ENCODE assay signal across 26 cellular contexts in the genomic region with DNA sequence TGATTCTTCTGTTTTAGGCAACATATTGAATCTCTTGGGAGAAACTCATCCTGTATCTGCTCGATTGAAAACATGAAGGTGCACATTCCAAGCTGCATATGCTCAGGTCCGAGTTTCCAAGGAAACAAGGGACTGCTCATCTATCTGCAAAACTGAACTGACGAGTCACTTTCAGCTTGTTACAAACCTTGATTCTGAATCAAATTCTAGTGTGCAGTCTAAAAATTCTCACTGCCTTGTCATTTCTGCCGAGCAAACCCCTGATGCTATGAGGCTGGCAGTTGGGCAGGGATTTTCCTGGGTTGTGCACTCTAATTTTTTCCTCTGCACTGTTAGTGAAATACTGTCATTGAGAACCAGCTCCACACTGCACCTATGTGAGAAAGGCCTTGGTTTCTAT.
DNase-seq lines count a peak whose midpoint lies in the region; ATAC-seq, FAIRE-seq and TF ChIP-seq lines count a peak whose summit lies in the region.
"Had no signal": no experiment of that assay in that cellular context is flagged by ENCODE, and none has a peak within 500 bp of the region (broad histone marks: within the 10 kb centered on the region; RNA-seq: fewer than 3 reads in every experiment).

No MANE protein-coding gene starts in this region.

- H3K4me1 ChIP-seq in ACC112 (ENCODE audit: control insufficient read depth, insufficient read depth, low read length, unreplicated experiment) (peaks cover 17% of the 10 kb centered on the region), IMR-90 (ENCODE audit: control insufficient read depth, insufficient read depth, low read length) (peaks cover 9% of the 10 kb centered on the region), BE2C (no peaks in the 10 kb centered on the region), pancreas (no peaks in the 10 kb centered on the region)
- H3K4me1 ChIP-seq: transverse colon had no signal

- intact Hi-C loops in IMR-90 (cut with micrococcal nuclease) (loop anchor here (2.0 kb wide), 1 partner anchor 13 kb away; no protein-coding TSS in a partner anchor), pancreas (cut with DNase I) (no loop called here)

- H4K8ac ChIP-seq in IMR-90 (ENCODE audit: low read depth in 2 of 2, low read length in 2 of 2) = peak overlapping the region; percentile 11 to 71; a peak in 2 of 4 replicates

- peak overlapping the region; percentile 72 for H2BK120ac ChIP-seq in IMR-90 (ENCODE audit: low read depth, low read length)

- DNase-seq in IMR-90 = peak; percentile 71
- DNase-seq in cerebellar cortex (ENCODE audit: low spot score) = peak; percentile 61
- DNase-seq in omental fat pad (ENCODE audit: low spot score) = no peak
- no peak for DNase-seq in BE2C
- no peak for DNase-seq in pancreas
- DNase-seq: ACHN; activated naive CD4-positive, alpha-beta T cell treated with anti-CD3 and anti-CD28 coated beads, Interleukin-2, amount 10 ng/mL, durations not matched to agents 7 days and 5 days; activated T-cell treated with anti-CD3 and anti-CD28 coated beads, Interleukin-2, amount 50 U/mL, for 48 hours; aorta; erythroblast; foreskin melanocyte; Kasumi-1; NCI-H1048; NCI-H187; NCI-H2227 treated with DMSO at 0.1 percent for 48 hours; NCI-H774; SHP77 treated with DMSO at 0.1 percent for 48 hours; stimulated activated CD4-positive, alpha-beta T cell treated with anti-CD3 and anti-CD28 coated beads, Interleukin-4, amount 100 ng/mL, for 24 hours; stimulated activated naive CD4-positive, alpha-beta T cell treated with Interleukin-2 at 50 U/mL for 16 hours; T-cell; transverse colon had no signal

- H3K4ac ChIP-seq in IMR-90 (ENCODE audit: low read depth, low read length) = peak overlapping the region; percentile 71

- H3K79me2 ChIP-seq in ACC112 (ENCODE audit: control insufficient read depth, insufficient read depth, low read length, unreplicated experiment) = no peaks in the 10 kb centered on the region

- CTCF ChIA-PET in IMR-90 (lab: Yijun Ruan, JAX) = no interaction called here

- H3K36me3 ChIP-seq in ACC112 (ENCODE audit: insufficient read depth, low read length) (no peaks in the 10 kb centered on the region), IMR-90 (ENCODE audit: control insufficient read depth, insufficient read depth, low read length) (no peaks in the 10 kb centered on the region), BE2C (no peaks in the 10 kb centered on the region), pancreas (no peaks in the 10 kb centered on the region)
- H3K36me3 ChIP-seq: transverse colon had no signal

- H3K27ac ChIP-seq in ACC112 (ENCODE audit: low read depth, low read length) (peak overlapping the region; percentile 21; the same call in 1 of the 2 replicates), IMR-90 (ENCODE audit: insufficient read depth, low read length) (peak overlapping the region; percentile 13; the same call in 1 of the 2 replicates), pancreas (no peak overlapping the region)
- H3K27ac ChIP-seq: transverse colon had no signal

- peak overlapping the region; percentile 76 for H2AK5ac ChIP-seq in IMR-90 (ENCODE audit: low read depth, low read length)

- peak overlapping the region; percentile 11; the same call in 1 of the 2 replicates for H3K4me2 ChIP-seq in IMR-90 (ENCODE audit: low read depth, low read length)

- FAIRE-seq in pancreas (lab: Jason Lieb, UNC) = no peak

- no peaks in the 10 kb centered on the region for H3K27me3 ChIP-seq in ACC112 (ENCODE audit: insufficient read depth, low read length)
- no peaks in the 10 kb centered on the region for H3K27me3 ChIP-seq in IMR-90 (ENCODE audit: control insufficient read depth, insufficient read depth, low read length)
- H3K27me3 ChIP-seq in BE2C = no peaks in the 10 kb centered on the region
- H3K27me3 ChIP-seq in pancreas = no peaks in the 10 kb centered on the region
- H3K27me3 ChIP-seq: transverse colon had no signal

- H3K9me3 ChIP-seq in IMR-90 (ENCODE audit: control insufficient read depth, insufficient read depth, low read length) (no peaks in the 10 kb centered on the region), BE2C (no peaks in the 10 kb centered on the region), pancreas (no peaks in the 10 kb centered on the region)
- H3K9me3 ChIP-seq: transverse colon had no signal

- H2AK9ac ChIP-seq in IMR-90 (replicated peaks; ENCODE audit: low read depth, low read length, poor library complexity) = no peak overlapping the region

- in situ Hi-C loops in IMR-90 (cut with MboI; ENCODE audit: low sequenced_read_pairs) = no loop called here

- peaks cover 10% of the 10 kb centered on the region; the same call in 1 of the 2 replicates for H3K9me1 ChIP-seq in IMR-90 (ENCODE audit: insufficient read depth, low read length)

- H2BK20ac ChIP-seq in IMR-90 (ENCODE audit: low read depth, low read length) = peak overlapping the region; percentile 68

- peak; percentile 29; the same call in 1 of the 2 replicates for TF ChIP-seq POLR2A in IMR-90 (IDR thresholded peaks at IDR 0.05; ENCODE audit: low read depth, low read length)

- ATAC-seq in IMR-90 (ENCODE audit: low read depth) = peak; percentile 61
- ATAC-seq in omental fat pad (ENCODE audit: low FRiP score) = peak; percentile 41
- no peak for ATAC-seq in GM18867 (IDR thresholded peaks at IDR 0.05; ENCODE audit: unreplicated experiment)
- ATAC-seq in HG02642 (IDR thresholded peaks at IDR 0.05; ENCODE audit: poor library complexity, unreplicated experiment) = no peak
- ATAC-seq in pancreas = no peak
- ATAC-seq: HCT116, T-cell had no signal

- no peak overlapping the region for H2AFZ ChIP-seq in ACC112 (ENCODE audit: low read length, unreplicated experiment)
- peak overlapping the region; percentile 67 for H2AFZ ChIP-seq in IMR-90 (replicated peaks; ENCODE audit: low read length, poor library complexity)

- no peaks in the 10 kb centered on the region; a peak in 1 of 4 replicates for H3K79me1 ChIP-seq in IMR-90 (ENCODE audit: low read depth in 1 of 2, low read length in 2 of 2)

- POLR2A ChIA-PET in IMR-90 (lab: Charles Lee; ENCODE audit: unreplicated experiment) = no interaction called here

- peak overlapping the region; percentile 82; the same call in 2 of the 3 replicates for H2BK15ac ChIP-seq in IMR-90 (ENCODE audit: low read depth, low read length)

- no peak for TF ChIP-seq RAD21 in IMR-90 (IDR thresholded peaks at IDR 0.05; ENCODE audit: low read length)

- peak overlapping the region; percentile 49 for H2BK5ac ChIP-seq in IMR-90 (ENCODE audit: low read depth, low read length, poor library complexity, severe bottlenecking)

- H3K9ac ChIP-seq in IMR-90 (ENCODE audit: low read depth, low read length) = no peak overlapping the region; the same call in 1 of the 2 replicates

- no peak overlapping the region for H3K4me3 ChIP-seq in ACC112 (ENCODE audit: low read depth, low read length)
- H3K4me3 ChIP-seq in IMR-90 (ENCODE audit: insufficient read depth, low read depth, low read length) = no peak overlapping the region
- H3K4me3 ChIP-seq in BE2C (ENCODE audit: low read depth, low read length) = no peak overlapping the region
- no peak overlapping the region for H3K4me3 ChIP-seq in pancreas
- H3K4me3 ChIP-seq: lung, transverse colon had no signal

- H3K23ac ChIP-seq in IMR-90 (ENCODE audit: low read depth, low read length) = peak overlapping the region; percentile 51

- dilution Hi-C loops in IMR-90 (cut with HindIII; ENCODE audit: low sequenced_read_pairs, unreplicated experiment) = no loop called here

- 60% methylated on average over 1 of the region's 4 CpGs; no CpG with 5 or more reads in 1 of the 2 experiments for WGBS in IMR-90 (ENCODE audit: extremely low coverage in 2 of 2, insufficient read length in 1 of 2), 2 experiments
- 74 to 88% methylated on average over 4 of the region's 4 CpGs for WGBS in pancreas, 2 donors

- peak overlapping the region; percentile 66 for H4K5ac ChIP-seq in IMR-90 (ENCODE audit: low read depth, low read length)

- no TSS peak for BruUV-seq in IMR-90 (replicated peaks; lab: Mats Ljungman, UMichigan)

- H3K18ac ChIP-seq in IMR-90 (ENCODE audit: low read depth, low read length) = peak overlapping the region; percentile 55; the same call in 1 of the 2 replicates

- H3K56ac ChIP-seq in IMR-90 (ENCODE audit: extremely low read depth, insufficient read depth, low read length) = no peak overlapping the region

- peak overlapping the region; percentile 40; the same call in 1 of the 2 replicates for H4K91ac ChIP-seq in IMR-90 (ENCODE audit: insufficient read depth, low read depth, low read length)

- peak overlapping the region; percentile 70; the same call in 1 of the 2 replicates for H3K14ac ChIP-seq in IMR-90 (replicated peaks; ENCODE audit: low read depth, low read length)

- H4K20me1 ChIP-seq in IMR-90 (ENCODE audit: insufficient read depth, low read length) = no peaks in the 10 kb centered on the region

- TF ChIP-seq CTCF in IMR-90 (conservative IDR thresholded peaks at IDR 0.05; ENCODE audit: low read depth, low read length) (no peak), omental fat pad (IDR thresholded peaks at IDR 0.05) (no peak), BE2C (IDR thresholded peaks at IDR 0.05; ENCODE audit: low read depth, low read length) (no peak), pancreas (IDR thresholded peaks at IDR 0.05) (no peak)

TF ChIP-seq in IMR-90, 13 proteins besides CTCF, POLR2A, EP300 and RAD21:
- 0 out of 2 replicates have a peak, but pooled peaks have one; percentile 5 for TF ChIP-seq FOS (IDR thresholded peaks at IDR 0.05; ENCODE audit: low read depth, low read length)
- no peak for TF ChIP-seq CHD1 (IDR thresholded peaks at IDR 0.05; ENCODE audit: low read depth, low read length)
- TF ChIP-seq NFE2L2 (IDR thresholded peaks at IDR 0.05; ENCODE audit: low read depth, low read length) = no peak
- no peak for TF ChIP-seq MXI1 (IDR thresholded peaks at IDR 0.05; ENCODE audit: borderline replicate concordance, low read depth, low read length)

Comparison
In these comparisons a context has a peak if more than half of its experiments do, and no peak if none do; other contexts are left out.
1. H3K27ac ChIP-seq: peak in ACC112 (single experiment) and IMR-90 (single experiment); none in pancreas (0 of 4).
2. ATAC-seq: peak in IMR-90 (single experiment) and omental fat pad (single experiment); none in GM18867 (single experiment), HG02642 (single experiment) and pancreas (0 of 4).
3. DNase-seq: peak in IMR-90 (single experiment) and cerebellar cortex (single experiment); none in omental fat pad (single experiment), BE2C (single experiment) and pancreas (0 of 6).